34 cellular contexts compared by ENCODE assay signal in genomic region chr14:24056800-24057184, GRCh38. TPM values are rescaled to one million over a fixed set of nuclear protein-coding genes. Genes with fewer than 3 reads are reported as not detected.
A peak's percentile ranks its signal among the peaks of the same experiment; 100 is the strongest.
DNase-seq lines count a peak whose midpoint lies in the region; TF ChIP-seq lines count a peak whose summit lies in the region.
"Had no signal": no experiment of that assay in that cellular context is flagged by ENCODE, and none has a peak within 500 bp of the region (broad histone marks: within the 10 kb centered on the region; RNA-seq: fewer than 3 reads in every experiment).

No MANE protein-coding gene starts in this region.

- H3K27me3 ChIP-seq in H7 (ENCODE audit: control insufficient read depth, insufficient read depth, low read length) (peaks cover 3% of the 10 kb centered on the region; the same call in 1 of the 2 replicates), neural progenitor cell (no peaks in the 10 kb centered on the region)
- H3K27me3 ChIP-seq: pancreas, suprapubic skin had no signal

- no peak overlapping the region for H3K9ac ChIP-seq in neural progenitor cell

- H3K27ac ChIP-seq in neural progenitor cell: no peak overlapping the region
- H3K27ac ChIP-seq: BLaER1 treated with 17β-estradiol and CSF1 and Interleukin-3, amounts not matched to agents 10 nM and 100 nM; pancreas; suprapubic skin; upper lobe of left lung; WERI-Rb-1 had no signal

- peaks cover 27% of the 10 kb centered on the region for H3K27me3 Mint-ChIP-seq in nephron progenitor cell (ENCODE audit: low read depth, poor library complexity)
- peaks cover 7% of the 10 kb centered on the region for H3K27me3 Mint-ChIP-seq in neural progenitor cell (ENCODE audit: insufficient read depth, low read depth)

- H3K4me1 ChIP-seq in neural progenitor cell: peaks cover 3% of the 10 kb centered on the region
- H3K4me1 ChIP-seq: HAP-1 had no signal

- H3F3A ChIP-seq in neural progenitor cell (ENCODE audit: low read depth): peaks cover 5% of the 10 kb centered on the region

- H3K4me1 Mint-ChIP-seq in nephron progenitor cell (peaks cover 31% of the 10 kb centered on the region), neural progenitor cell (peaks cover 14% of the 10 kb centered on the region)

- H3K27ac Mint-ChIP-seq in nephron progenitor cell (peak overlapping the region; percentile 36), neural progenitor cell (no peak overlapping the region)
- H3K27ac Mint-ChIP-seq: activated CD4-positive, alpha-beta T cell treated with anti-CD3 and anti-CD28 coated beads, Interleukin-2, amount 10 ng/mL, durations not matched to agents 24 days and 14 days; nephron had no signal

- no peak overlapping the region for H3K4me3 Mint-ChIP-seq in nephron progenitor cell
- H3K4me3 Mint-ChIP-seq in neural progenitor cell: no peak overlapping the region
- H3K4me3 Mint-ChIP-seq: activated CD4-positive, alpha-beta T cell treated with anti-CD3 and anti-CD28 coated beads, Interleukin-2, amount 10 ng/mL, durations not matched to agents 24 days and 14 days; nephron had no signal

- H3K36me3 ChIP-seq in H7 (replicated peaks; ENCODE audit: control insufficient read depth, insufficient read depth, low read length) (no peaks in the 10 kb centered on the region; the same call in 1 of the 2 replicates), neural progenitor cell (no peaks in the 10 kb centered on the region)
- H3K36me3 ChIP-seq: BLaER1 treated with 17β-estradiol and CSF1 and Interleukin-3, amounts not matched to agents 10 nM and 100 nM; HAP-1; pancreas; suprapubic skin; upper lobe of left lung; WERI-Rb-1 had no signal

- H4K20me1 ChIP-seq in neural progenitor cell (ENCODE audit: low read depth): no peaks in the 10 kb centered on the region

- H3K4me3 ChIP-seq in H7 (ENCODE audit: insufficient read depth, low read depth, low read length) (no peak overlapping the region), neural progenitor cell (no peak overlapping the region)
- H3K4me3 ChIP-seq: BLaER1 treated with 17β-estradiol and CSF1 and Interleukin-3, amounts not matched to agents 10 nM and 100 nM; HAP-1; pancreas; suprapubic skin; upper lobe of left lung had no signal

- H3K9me3 Mint-ChIP-seq in nephron progenitor cell (no peaks in the 10 kb centered on the region), neural progenitor cell (no peaks in the 10 kb centered on the region)
- H3K9me3 Mint-ChIP-seq: activated CD4-positive, alpha-beta T cell treated with anti-CD3 and anti-CD28 coated beads, Interleukin-2, amount 10 ng/mL, durations not matched to agents 24 days and 14 days; nephron had no signal

- TF ChIP-seq CTCF in nephron progenitor cell (IDR thresholded peaks at IDR 0.05): no peak
- no peak for TF ChIP-seq CTCF in neural progenitor cell (IDR thresholded peaks at IDR 0.05)

- H3K4me2 ChIP-seq in neural progenitor cell: no peak overlapping the region

- DNase-seq in D341Med (ENCODE audit: low spot score): peak; percentile 16
- DNase-seq in H7: peak; percentile 30
- no peak for DNase-seq in nephron progenitor cell
- no peak for DNase-seq in neural progenitor cell (ENCODE audit: low spot score)
- no peak for DNase-seq in LoVo (ENCODE audit: low spot score)
- DNase-seq: activated CD4-positive, alpha-beta T cell treated with anti-CD3 and anti-CD28 coated beads, Interleukin-2, amount 10 ng/mL, durations not matched to agents 24 days and 14 days; activated gamma-delta T cell; activated T-cell treated with anti-CD3 and anti-CD28 coated beads, Interleukin-2, amount 50 U/mL, for 1 hour; central memory CD4-positive, alpha-beta T cell; cortex of kidney; effector memory CD4-positive, alpha-beta T cell; hypothalamus; KG1; left cardiac atrium; MM.1S; NCI-H1930; NCI-H524 treated with DMSO at 0.1 percent for 48 hours; retina; SHP77 treated with DMSO at 0.1 percent for 48 hours; small intestine; stimulated activated naive CD4-positive, alpha-beta T cell treated with Interleukin-2 at 50 U/mL for 16 hours; SW 1271; T-helper 9 cell; WERI-Rb-1 had no signal

- no peaks in the 10 kb centered on the region for H3K9me3 ChIP-seq in neural progenitor cell (ENCODE audit: low read depth)
- H3K9me3 ChIP-seq: BLaER1 treated with 17β-estradiol and CSF1 and Interleukin-3, amounts not matched to agents 10 nM and 100 nM; Caco-2; HAP-1; pancreas; suprapubic skin; upper lobe of left lung had no signal

- H3K79me2 ChIP-seq in neural progenitor cell (ENCODE audit: low read depth): no peaks in the 10 kb centered on the region

- no peak overlapping the region for H2AFZ ChIP-seq in neural progenitor cell (replicated peaks)

- H3K36me3 Mint-ChIP-seq in nephron progenitor cell (ENCODE audit: low read depth): no peaks in the 10 kb centered on the region
- H3K36me3 Mint-ChIP-seq in neural progenitor cell: no peaks in the 10 kb centered on the region

RNA-seq across cellular contexts. Expression of gene CARMIL3, which starts 5.0 kb away (rescaled TPM):
- total RNA-seq in H7 (2014; rRNA removed; shearing (Covaris generic)): 2.3 and 6.5 TPM in 2 replicates
- total RNA-seq in neural progenitor cell (ENCODE audit: low replicate concordance): 0.77 and 1.4 TPM in 2 replicates
- total RNA-seq: epithelial cell of proximal tubule had no signal

RNA-seq across cellular contexts. Expression of gene CPNE6, which starts 14.6 kb away (rescaled TPM):
- total RNA-seq in H7 (2014; rRNA removed; shearing (Covaris generic)): 0.04 TPM in 1 of 2 replicates, not detected in the other
- not detected in 2 replicates for total RNA-seq in neural progenitor cell (ENCODE audit: low replicate concordance)
- total RNA-seq: activated CD4-positive, alpha-beta T cell treated with anti-CD3 and anti-CD28 coated beads, Interleukin-2, amount 10 ng/mL, durations not matched to agents 24 days and 14 days; Caco-2; epithelial cell of proximal tubule; G401; glomerular endothelial cell; left cardiac atrium; pancreas; suprapubic skin; upper lobe of left lung had no signal

RNA-seq across cellular contexts. Expression of gene PCK2, which starts 37.3 kb away (rescaled TPM):
- total RNA-seq in H7 (2014; rRNA removed; shearing (Covaris generic)): 73.7 and 80.1 TPM in 2 replicates
- 11.1 and 26.6 TPM in 2 replicates for total RNA-seq in neural progenitor cell (ENCODE audit: low replicate concordance)

RNA-seq across cellular contexts. Expression of gene DCAF11, which starts 57.8 kb away (rescaled TPM):
- 70.4 and 90.1 TPM in 2 replicates for total RNA-seq in H7 (2014; rRNA removed; shearing (Covaris generic))
- total RNA-seq in neural progenitor cell (ENCODE audit: low replicate concordance): 66.5 and 83.8 TPM in 2 replicates

RNA-seq across cellular contexts. Expression of gene NRL, which starts 58.0 kb away (rescaled TPM):
- total RNA-seq in H7 (2014; rRNA removed; shearing (Covaris generic)): 0.87 and 2.1 TPM in 2 replicates
- total RNA-seq in neural progenitor cell (ENCODE audit: low replicate concordance): 0.54 and 1.9 TPM in 2 replicates

Comparison
In these comparisons a context has a peak if more than half of its experiments do, and no peak if none do; other contexts are left out.
1. DNase-seq: peak in D341Med (single experiment) and H7 (single experiment); none in nephron progenitor cell (single experiment), neural progenitor cell (single experiment) and LoVo (single experiment).